Comparison of ENCODE assay signal across 21 cellular contexts in the genomic region with DNA sequence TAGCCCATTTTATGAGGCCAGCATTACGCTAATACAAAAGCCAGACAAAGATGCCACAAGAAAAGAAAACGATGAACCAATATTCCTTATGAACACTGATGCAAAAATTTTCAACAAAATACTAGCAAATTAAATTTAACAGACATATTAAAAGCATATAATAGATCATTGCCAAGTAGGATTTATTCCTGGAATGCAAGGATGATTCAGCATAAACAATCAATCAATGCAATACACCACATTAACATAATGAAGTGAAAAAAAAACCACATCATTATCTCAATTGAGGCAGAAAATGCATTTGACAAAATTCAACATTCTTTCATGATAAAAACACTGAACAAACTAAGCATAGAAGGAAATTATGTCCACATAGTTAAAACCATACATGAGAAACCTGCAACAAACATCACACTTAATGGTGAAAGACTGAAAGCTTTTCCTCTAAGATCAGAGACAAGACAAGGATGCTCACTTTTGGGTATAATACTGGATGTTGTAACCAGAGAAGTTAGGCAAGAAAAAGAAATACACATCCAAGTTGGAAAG. TPM values are rescaled to one million over a fixed set of nuclear protein-coding genes. Genes with fewer than 3 reads are reported as not detected.
DNase-seq lines count a peak whose midpoint lies in the region; FAIRE-seq and TF ChIP-seq lines count a peak whose summit lies in the region.
"Had no signal": no experiment of that assay in that cellular context is flagged by ENCODE, and none has a peak within 500 bp of the region (broad histone marks: within the 10 kb centered on the region; RNA-seq: fewer than 3 reads in every experiment).

No MANE protein-coding gene starts in this region.

- H3K9ac ChIP-seq in SK-N-MC (ENCODE audit: insufficient read length) (peak overlapping the region; percentile 59), endothelial cell of umbilical vein (replicated peaks; ENCODE audit: extremely low read depth, insufficient read depth, low read length) (no peak overlapping the region), mesendoderm (ENCODE audit: low read length) (no peak overlapping the region)
- H3K9ac ChIP-seq: BLaER1, KMS-11 had no signal

- H2BK120ac ChIP-seq in mesendoderm (ENCODE audit: low read depth, low read length): no peak overlapping the region

- H3K4me3 ChIP-seq in A673 (ENCODE audit: low read depth, low read length, poor library complexity, severe bottlenecking) (no peak overlapping the region), SK-N-MC (peak overlapping the region; percentile 8; the same call in 1 of the 2 replicates), endothelial cell of umbilical vein (replicated peaks in 1 of 3; ENCODE audit: insufficient read depth in 1 of 3, low read depth in 1 of 3, low read length in 3 of 3) (no peak overlapping the region), mesendoderm (ENCODE audit: low read length) (no peak overlapping the region)
- H3K4me3 ChIP-seq: BLaER1, GM12878 had no signal

- peak overlapping the region; percentile 83 for H3K27ac ChIP-seq in A673 (ENCODE audit: low read depth, low read length, poor library complexity, severe bottlenecking)
- H3K27ac ChIP-seq in SK-N-MC: peak overlapping the region; percentile 97
- no peak overlapping the region for H3K27ac ChIP-seq in endothelial cell of umbilical vein (ENCODE audit: insufficient read depth, low read depth, low read length)
- H3K27ac ChIP-seq in mesendoderm (ENCODE audit: low read depth, low read length): no peak overlapping the region
- H3K27ac ChIP-seq: BLaER1, KMS-11 had no signal

- H3K4me2 ChIP-seq in endothelial cell of umbilical vein (ENCODE audit: insufficient read depth, low read length) (no peak overlapping the region), mesendoderm (ENCODE audit: low read length) (no peak overlapping the region)
- H3K4me2 ChIP-seq: BLaER1, KMS-11 had no signal

- no peaks in the 10 kb centered on the region for H3K27me3 ChIP-seq in A673 (replicated peaks; ENCODE audit: insufficient read depth, low read depth, low read length, poor library complexity)
- H3K27me3 ChIP-seq in endothelial cell of umbilical vein (ENCODE audit: control insufficient read depth in 2 of 2, insufficient read depth in 2 of 2, low read length in 2 of 2): no peaks in the 10 kb centered on the region
- no peaks in the 10 kb centered on the region for H3K27me3 ChIP-seq in mesendoderm (ENCODE audit: insufficient read depth, low read length, poor library complexity)
- H3K27me3 ChIP-seq: BLaER1 had no signal

- BruUV-seq in A673 (replicated peaks; lab: Mats Ljungman, UMichigan): no TSS peak
- no TSS peak for BruUV-seq in endothelial cell of umbilical vein (replicated peaks; lab: Mats Ljungman, UMichigan)

- H3K36me3 ChIP-seq in A673 (ENCODE audit: insufficient read depth, low read length, poor library complexity, severe bottlenecking) (no peaks in the 10 kb centered on the region), SK-N-MC (ENCODE audit: insufficient read depth, low read length) (peaks cover 11% of the 10 kb centered on the region; the same call in 1 of the 2 replicates), endothelial cell of umbilical vein (ENCODE audit: control insufficient read depth in 2 of 2, extremely low read depth in 1 of 2, insufficient read depth in 2 of 2, low read length in 2 of 2) (no peaks in the 10 kb centered on the region), mesendoderm (ENCODE audit: control insufficient read depth, insufficient read depth, low read length) (no peaks in the 10 kb centered on the region)
- H3K36me3 ChIP-seq: BLaER1 had no signal

- peak; percentile 87 for FAIRE-seq in D721Med (lab: Jason Lieb, UNC)
- peak; percentile 24 for FAIRE-seq in endothelial cell of umbilical vein (lab: Jason Lieb, UNC)
- FAIRE-seq: GM19239, H54, HTR-8/SVneo had no signal

- no CpG with 5 or more reads among the region's 2 CpGs for WGBS in mesendoderm (ENCODE audit: extremely low coverage, insufficient coverage, low lambda C conversion rate)

- no peaks in the 10 kb centered on the region for H4K20me1 ChIP-seq in endothelial cell of umbilical vein (replicated peaks; ENCODE audit: control insufficient read depth, extremely low read depth, insufficient read depth, low read length)
- H4K20me1 ChIP-seq: BLaER1 had no signal

- peak; percentile 67 for DNase-seq in A673 (ENCODE audit: low spot score)
- no peak for DNase-seq in D721Med (ENCODE audit: insufficient read length, low spot score)
- DNase-seq in SK-N-MC (ENCODE audit: low read depth, low spot score): peak; percentile 78
- DNase-seq in endothelial cell of umbilical vein (ENCODE audit: low read depth, low spot score): no peak
- DNase-seq in mesendoderm: no peak
- DNase-seq in NCI-H69 (lab: John Stamatoyannopoulos, UW): no peak
- DNase-seq in NCI-H2081 treated with DMSO at 0.1 percent for 48 hours (lab: John Stamatoyannopoulos, UW): no peak
- DNase-seq in NCI-H128 (lab: John Stamatoyannopoulos, UW; ENCODE audit: unreplicated experiment): no peak
- DNase-seq: Calu3; CD8-positive, alpha-beta T cell; DMS 273 treated with DMSO at 0.1 percent for 48 hours; DMS53; DND-41; EL; HCEC 1CT had no signal

- H3K4me1 ChIP-seq in A673 (ENCODE audit: insufficient read depth, low read length, poor library complexity, severe bottlenecking) (peaks cover 39% of the 10 kb centered on the region), endothelial cell of umbilical vein (ENCODE audit: control insufficient read depth, extremely low read depth, insufficient read depth, low read length) (no peaks in the 10 kb centered on the region), mesendoderm (ENCODE audit: control insufficient read depth, low read depth, low read length) (no peaks in the 10 kb centered on the region)
- H3K4me1 ChIP-seq: BLaER1 had no signal

- no peak overlapping the region for H2AFZ ChIP-seq in endothelial cell of umbilical vein (ENCODE audit: low read depth, low read length)

- no peak overlapping the region for H3K56ac ChIP-seq in mesendoderm (ENCODE audit: low read length)

- H3K23ac ChIP-seq in mesendoderm (ENCODE audit: low read length): no peak overlapping the region

- no peak overlapping the region for H3K18ac ChIP-seq in mesendoderm (ENCODE audit: low read length)

- no peak overlapping the region for H2BK15ac ChIP-seq in mesendoderm (replicated peaks; ENCODE audit: low read depth)

- TF ChIP-seq CTCF in A673 (conservative IDR thresholded peaks at IDR 0.05; ENCODE audit: low read depth, low read length): no peak
- no peak for TF ChIP-seq CTCF in D721Med (IDR thresholded peaks at IDR 0.05; ENCODE audit: insufficient read depth, missing control alignments)
- no peak for TF ChIP-seq CTCF in endothelial cell of umbilical vein (IDR thresholded peaks at IDR 0.05; ENCODE audit: extremely low read depth in 1 of 2, insufficient read depth in 1 of 2, low read depth in 1 of 2, low read length in 2 of 2)

- H3K79me2 ChIP-seq in endothelial cell of umbilical vein (ENCODE audit: control insufficient read depth, insufficient read depth, low read length): no peaks in the 10 kb centered on the region
- H3K79me2 ChIP-seq in mesendoderm (ENCODE audit: control insufficient read depth, insufficient read depth, low read length): no peaks in the 10 kb centered on the region

- H3K9me3 ChIP-seq in A673 (ENCODE audit: low read depth, low read length, poor library complexity, severe bottlenecking): peaks cover 7% of the 10 kb centered on the region
- H3K9me3 ChIP-seq in SK-N-MC (ENCODE audit: low read depth, low read length): peaks cover 7% of the 10 kb centered on the region; the same call in 1 of the 2 replicates
- no peaks in the 10 kb centered on the region for H3K9me3 ChIP-seq in endothelial cell of umbilical vein (replicated peaks; ENCODE audit: control insufficient read depth, insufficient read depth, low read length)
- H3K9me3 ChIP-seq: BLaER1 had no signal

- POLR2A ChIA-PET in A673 (lab: Charles Lee; ENCODE audit: low non-redundant PET) (no interaction called here), endothelial cell of umbilical vein (lab: Charles Lee) (no interaction called here)

- no peak overlapping the region for H2AK5ac ChIP-seq in mesendoderm (ENCODE audit: low read length)

- no peaks in the 10 kb centered on the region for H3K9me1 ChIP-seq in endothelial cell of umbilical vein (replicated peaks; ENCODE audit: control insufficient read depth, extremely low read depth, insufficient read depth, low read length)

- no peak overlapping the region for H2BK5ac ChIP-seq in mesendoderm (ENCODE audit: low read length)

- H3K79me1 ChIP-seq in mesendoderm (ENCODE audit: low read length): no peaks in the 10 kb centered on the region

- intact Hi-C loops in A673 (cut with micrococcal nuclease; ENCODE audit: unreplicated experiment) (no loop called here), endothelial cell of umbilical vein (cut with micrococcal nuclease) (loop anchor here (2.0 kb wide), 1 partner anchor 23 kb away; no protein-coding TSS in a partner anchor)

- TF ChIP-seq POLR2A in endothelial cell of umbilical vein (IDR thresholded peaks at IDR 0.05; ENCODE audit: low read depth, low read length): no peak

- H4K5ac ChIP-seq in mesendoderm (ENCODE audit: low read length): no peak overlapping the region

- no peak overlapping the region for H4K8ac ChIP-seq in mesendoderm (ENCODE audit: low read depth, low read length)

- CTCF ChIA-PET in A673 (lab: Charles Lee): no interaction called here
- CTCF ChIA-PET in endothelial cell of umbilical vein (lab: Charles Lee): no interaction called here

- no peak overlapping the region for H3K4ac ChIP-seq in mesendoderm (ENCODE audit: low read depth, low read length)

- dilution Hi-C loops in endothelial cell of umbilical vein (cut with MboI; ENCODE audit: extremely low pct_ligation_motif_present, low sequenced_read_pairs): no loop called here

TF ChIP-seq in endothelial cell of umbilical vein, 7 proteins besides CTCF, POLR2A, EP300 and RAD21 (continues in another document):
- TF ChIP-seq GATA2 (IDR thresholded peaks at IDR 0.05; ENCODE audit: insufficient read depth, insufficient read length, low read depth, low read length) (no peak), POLR2AphosphoS5 (IDR thresholded peaks at IDR 0.05; ENCODE audit: insufficient read depth, low read depth, low read length) (no peak), FOS (IDR thresholded peaks at IDR 0.05; ENCODE audit: borderline replicate concordance, insufficient read depth, low read length) (no peak)

RNA-seq across cellular contexts. Expression of a gene that starts 22.9 kb away (rescaled TPM):
- total RNA-seq in A673 (2021) (1,293 and 1,420 TPM in 2 replicates), endothelial cell of umbilical vein (263 and 325 TPM in 2 replicates)
- 184 and 263 TPM in 2 replicates for polyA plus RNA-seq in endothelial cell of umbilical vein
- 256 and 276 TPM in 2 replicates for polyA plus RNA-seq in endothelial cell of umbilical vein (2011; cell fraction: cytosol; rRNA removed)
- 313 and 354 TPM in 2 replicates for polyA plus RNA-seq in endothelial cell of umbilical vein (2011; cell fraction: nucleus; rRNA removed)
- polyA plus RNA-seq in endothelial cell of umbilical vein (2012): 243 and 307 TPM in 2 replicates
- polyA minus RNA-seq in endothelial cell of umbilical vein: 602 and 647 TPM in 2 replicates
- polyA minus RNA-seq in endothelial cell of umbilical vein (2011; cell fraction: cytosol; rRNA and poly(A)+ RNA removed): 106 TPM
- polyA minus RNA-seq in endothelial cell of umbilical vein (2011; cell fraction: nucleus; rRNA and poly(A)+ RNA removed): 270 and 431 TPM in 2 replicates
- 182 TPM for polyA plus RNA-seq in mesendoderm (2013, experiment 1 of 2)
- 180 TPM for polyA plus RNA-seq in mesendoderm (2013, experiment 2 of 2)

Comparison
In these comparisons a context has a peak if more than half of its experiments do, and no peak if none do; other contexts are left out.
1. DNase-seq: peak in A673 (single experiment) and SK-N-MC (single experiment); none in D721Med (single experiment), endothelial cell of umbilical vein (single experiment), mesendoderm (single experiment), NCI-H69 (single experiment), NCI-H2081 treated with DMSO at 0.1 percent for 48 hours (single experiment) and NCI-H128 (single experiment).
2. H3K27ac ChIP-seq: peak in A673 (single experiment) and SK-N-MC (single experiment); none in endothelial cell of umbilical vein (single experiment) and mesendoderm (single experiment).